20 cellular contexts compared by ENCODE assay signal in the genomic region with DNA sequence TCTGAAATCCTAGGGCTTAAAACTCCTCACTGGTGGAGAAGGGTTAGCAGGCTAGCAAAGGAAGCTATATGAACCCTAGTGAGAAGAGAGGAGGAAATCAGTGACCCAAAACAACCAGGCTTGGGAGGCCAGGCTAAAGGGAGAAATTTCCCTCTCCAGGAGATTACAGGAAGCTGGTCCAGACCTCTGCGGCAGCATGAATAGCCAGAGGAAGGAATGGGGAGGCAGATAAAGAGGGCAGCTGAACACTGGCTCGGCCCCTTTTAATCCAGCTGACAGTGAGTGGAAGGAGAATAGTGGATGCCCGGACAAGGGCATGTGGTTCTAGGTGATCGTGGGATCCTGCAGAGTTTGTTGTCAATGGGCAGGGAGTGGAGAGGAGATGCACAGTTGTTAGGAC.
A peak's percentile ranks its signal among the peaks of the same experiment; 100 is the strongest.
DNase-seq lines count a peak whose midpoint lies in the region; ATAC-seq, FAIRE-seq and TF ChIP-seq lines count a peak whose summit lies in the region.
"Had no signal": no experiment of that assay in that cellular context is flagged by ENCODE, and none has a peak within 500 bp of the region (broad histone marks: within the 10 kb centered on the region; RNA-seq: fewer than 3 reads in every experiment).

No MANE protein-coding gene starts in this region.

- H3K36me3 ChIP-seq in right lobe of liver (no peaks in the 10 kb centered on the region), HepG2 (replicated peaks in 1 of 2; ENCODE audit: control insufficient read depth in 1 of 2, insufficient read depth in 2 of 2, low read length in 2 of 2) (no peaks in the 10 kb centered on the region; a peak in 1 of 5 replicates), neural progenitor cell (no peaks in the 10 kb centered on the region), SJCRH30 (no peaks in the 10 kb centered on the region; the same call in 1 of the 2 replicates)
- H3K36me3 ChIP-seq: BLaER1 treated with 17β-estradiol and CSF1 and Interleukin-3, amounts not matched to agents 10 nM and 100 nM had no signal

- H3K27ac Mint-ChIP-seq in neural progenitor cell, result peak overlapping the region; percentile 14
- H3K27ac Mint-ChIP-seq: CD8-positive, alpha-beta memory T cell had no signal

- TF ChIP-seq EP300 in HepG2 (IDR thresholded peaks at IDR 0.05; ENCODE audit: low read depth in 2 of 2, low read length in 2 of 2), result no peak
- no peak for TF ChIP-seq EP300 in HepG2 (CRISPR knock-in tag; IDR thresholded peaks at IDR 0.05; ENCODE audit: borderline replicate concordance)

- H3K27ac ChIP-seq in right lobe of liver, result no peak overlapping the region
- H3K27ac ChIP-seq in HepG2 (ENCODE audit: extremely low read length, insufficient read depth, low read length), result no peak overlapping the region
- H3K27ac ChIP-seq in neural progenitor cell, result no peak overlapping the region
- no peak overlapping the region for H3K27ac ChIP-seq in SJCRH30
- H3K27ac ChIP-seq: A549; BLaER1 treated with 17β-estradiol and CSF1 and Interleukin-3, amounts not matched to agents 10 nM and 100 nM; HL-60; PC-9 had no signal

- no peak for TF ChIP-seq CTCF in right lobe of liver (IDR thresholded peaks at IDR 0.05)
- no peak for TF ChIP-seq CTCF in HepG2 (CRISPR knock-in tag; IDR thresholded peaks at IDR 0.05)
- TF ChIP-seq CTCF in neural progenitor cell (IDR thresholded peaks at IDR 0.05), result no peak

- no peaks in the 10 kb centered on the region for H4K20me1 ChIP-seq in HepG2 (ENCODE audit: insufficient read depth, low read length)
- no peaks in the 10 kb centered on the region for H4K20me1 ChIP-seq in neural progenitor cell (ENCODE audit: low read depth)
- H4K20me1 ChIP-seq: BLaER1 treated with 17β-estradiol and CSF1 and Interleukin-3, amounts not matched to agents 10 nM and 100 nM had no signal

- BruUV-seq in HepG2 (replicated peaks; lab: Mats Ljungman, UMichigan), result no TSS peak

- 42% methylated on average over 4 of the region's 4 CpGs for WGBS in right lobe of liver (ENCODE audit: insufficient coverage, low coverage, low lambda C conversion rate, missing lambda C conversion rate)
- WGBS in HepG2 (ENCODE audit: low lambda C conversion rate), result 32% methylated on average over 4 of the region's 4 CpGs

- no peak for FAIRE-seq in HepG2 (lab: Jason Lieb, UNC)
- FAIRE-seq: A549, D721Med, HTR-8/SVneo had no signal

- H3K9ac ChIP-seq in HepG2 (ENCODE audit: insufficient read depth, low read depth, low read length) (no peak overlapping the region), neural progenitor cell (no peak overlapping the region)
- H3K9ac ChIP-seq: BLaER1 treated with 17β-estradiol and CSF1 and Interleukin-3, amounts not matched to agents 10 nM and 100 nM had no signal

- H3K4me3 Mint-ChIP-seq in neural progenitor cell, result peak overlapping the region; percentile 41
- H3K4me3 Mint-ChIP-seq: CD8-positive, alpha-beta memory T cell had no signal

- no peak for TF ChIP-seq RAD21 in HepG2 (CRISPR knock-in tag; IDR thresholded peaks at IDR 0.05)

- peaks cover 8% of the 10 kb centered on the region for H3F3A ChIP-seq in neural progenitor cell (ENCODE audit: low read depth)

- TF ChIP-seq POLR2A in right lobe of liver (IDR thresholded peaks at IDR 0.05) (no peak), HepG2 (IDR thresholded peaks at IDR 0.05; ENCODE audit: insufficient read depth in 1 of 2, low read depth in 2 of 2, low read length in 2 of 2) (no peak)

- H3K27me3 Mint-ChIP-seq in neural progenitor cell (ENCODE audit: insufficient read depth, low read depth), result peaks cover 6% of the 10 kb centered on the region

- intact Hi-C loops in right lobe of liver (cut with DNase I), result no loop called here
- intact Hi-C loops in HepG2 (cut with micrococcal nuclease; ENCODE audit: unreplicated experiment), result no loop called here

- H3K9me3 Mint-ChIP-seq in neural progenitor cell, result peaks cover 7% of the 10 kb centered on the region

- no peak overlapping the region for H2AFZ ChIP-seq in HepG2 (ENCODE audit: low read length)
- H2AFZ ChIP-seq in neural progenitor cell (replicated peaks), result no peak overlapping the region
- H2AFZ ChIP-seq: PC-9 had no signal

- ATAC-seq in right lobe of liver (peak; percentile 25 to 74 (median 52)), HepG2 (no peak), GM18858 (IDR thresholded peaks at IDR 0.05; ENCODE audit: unreplicated experiment) (no peak)
- ATAC-seq: A549, HCT116 had no signal

- no peaks in the 10 kb centered on the region for H3K4me1 ChIP-seq in right lobe of liver
- H3K4me1 ChIP-seq in HepG2 (ENCODE audit: insufficient read depth, low read length), result no peaks in the 10 kb centered on the region
- H3K4me1 ChIP-seq in neural progenitor cell, result peaks cover 18% of the 10 kb centered on the region
- H3K4me1 ChIP-seq in SJCRH30, result no peaks in the 10 kb centered on the region; the same call in 1 of the 2 replicates
- H3K4me1 ChIP-seq: A549; BLaER1 treated with 17β-estradiol and CSF1 and Interleukin-3, amounts not matched to agents 10 nM and 100 nM had no signal

- POLR2A ChIA-PET in HepG2 (lab: Yijun Ruan, JAX), result no interaction called here

- H3K4me2 ChIP-seq in HepG2 (ENCODE audit: low read depth, low read length), result no peak overlapping the region
- peak overlapping the region; percentile 45 for H3K4me2 ChIP-seq in neural progenitor cell
- H3K4me2 ChIP-seq: A549; BLaER1 treated with 17β-estradiol and CSF1 and Interleukin-3, amounts not matched to agents 10 nM and 100 nM; PC-9 had no signal

- DNase-seq in right lobe of liver, result no peak
- no peak for DNase-seq in HepG2 (ENCODE audit: low spot score)
- peak; percentile 54 for DNase-seq in ecto neural progenitor cell (ENCODE audit: low spot score)
- DNase-seq in neural progenitor cell (ENCODE audit: low spot score), result peak; percentile 61
- no peak for DNase-seq in NCI-H526 (lab: John Stamatoyannopoulos, UW)
- no peak for DNase-seq in SJCRH30
- DNase-seq: CD8-positive, alpha-beta memory T cell; DMS79; NCI-H1417; NCI-H187 treated with DMSO at 0.1 percent for 48 hours; NCI-H446 treated with DMSO at 0.1 percent for 48 hours; NCI-H748 treated with DMSO at 0.1 percent for 48 hours; PC-9 had no signal

- H3K36me3 Mint-ChIP-seq in neural progenitor cell, result peaks cover 3% of the 10 kb centered on the region

- peaks cover 24% of the 10 kb centered on the region for H3K4me1 Mint-ChIP-seq in neural progenitor cell

- in situ Hi-C loops in HepG2 (cut with HindIII; ENCODE audit: extremely low pct_ligation_motif_present, low pct_unique_long_range_greater_than_20kb), result loop anchor here (25.0 kb wide), 1 partner anchor 901 kb away; no protein-coding TSS in a partner anchor

- H3K4me3 ChIP-seq in right lobe of liver (no peak overlapping the region), HepG2 (replicated peaks in 1 of 3; ENCODE audit: insufficient read depth in 1 of 3, low read depth in 2 of 3, low read length in 3 of 3) (no peak overlapping the region), neural progenitor cell (no peak overlapping the region), SJCRH30 (no peak overlapping the region)
- H3K4me3 ChIP-seq: A549; BLaER1 treated with 17β-estradiol and CSF1 and Interleukin-3, amounts not matched to agents 10 nM and 100 nM; PC-9 had no signal

- H3K27me3 ChIP-seq in right lobe of liver (no peaks in the 10 kb centered on the region), HepG2 (ENCODE audit: control insufficient read depth in 1 of 2, insufficient read depth in 2 of 2, low read length in 2 of 2) (no peaks in the 10 kb centered on the region), neural progenitor cell (no peaks in the 10 kb centered on the region), SJCRH30 (no peaks in the 10 kb centered on the region)
- H3K27me3 ChIP-seq: BLaER1 treated with 17β-estradiol and CSF1 and Interleukin-3, amounts not matched to agents 10 nM and 100 nM had no signal

- CTCF ChIA-PET in HepG2 (lab: Yijun Ruan, JAX; ENCODE audit: low intra/inter-chr PET ratio, low total read pairs), result no interaction called here

- no peaks in the 10 kb centered on the region for H3K79me2 ChIP-seq in HepG2 (ENCODE audit: insufficient read depth, low read length)
- H3K79me2 ChIP-seq in neural progenitor cell (ENCODE audit: low read depth), result no peaks in the 10 kb centered on the region

- H3K9me3 ChIP-seq in right lobe of liver (no peaks in the 10 kb centered on the region), HepG2 (ENCODE audit: low read length) (no peaks in the 10 kb centered on the region), neural progenitor cell (ENCODE audit: low read depth) (no peaks in the 10 kb centered on the region), SJCRH30 (replicated peaks) (peaks cover 6% of the 10 kb centered on the region; the same call in 1 of the 2 replicates)
- H3K9me3 ChIP-seq: A549 had no signal

TF ChIP-seq in HepG2, 621 proteins besides CTCF, POLR2A, EP300 and RAD21 (continues in another document):
- TF ChIP-seq ERF (CRISPR knock-in tag; IDR thresholded peaks at IDR 0.05) (no peak), ZNF343 (CRISPR knock-in tag; IDR thresholded peaks at IDR 0.05) (no peak), ONECUT2 (CRISPR knock-in tag; IDR thresholded peaks at IDR 0.05) (no peak), ZNF772 (CRISPR knock-in tag; IDR thresholded peaks at IDR 0.05) (no peak), MTA1 (CRISPR knock-in tag; IDR thresholded peaks at IDR 0.05; ENCODE audit: borderline replicate concordance) (no peak), ELF1 (CRISPR knock-in tag; IDR thresholded peaks at IDR 0.05) (no peak)
- TF ChIP-seq, protein P1, sequence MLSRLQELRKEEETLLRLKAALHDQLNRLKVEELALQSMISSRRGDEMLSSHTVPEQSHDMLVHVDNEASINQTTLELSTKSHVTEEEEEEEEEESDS (CRISPR knock-in tag; IDR thresholded peaks at IDR 0.05; ENCODE audit: borderline replicate concordance), result no peak

Comparison
In these comparisons a context has a peak if more than half of its experiments do, and no peak if none do; other contexts are left out.
1. ATAC-seq: peak in right lobe of liver (4 of 4); none in HepG2 (single experiment) and GM18858 (single experiment).
2. DNase-seq: peak in ecto neural progenitor cell (single experiment) and neural progenitor cell (single experiment); none in right lobe of liver (0 of 3), HepG2 (single experiment), NCI-H526 (0 of 2) and SJCRH30 (0 of 2).